In the genomic region with DNA sequence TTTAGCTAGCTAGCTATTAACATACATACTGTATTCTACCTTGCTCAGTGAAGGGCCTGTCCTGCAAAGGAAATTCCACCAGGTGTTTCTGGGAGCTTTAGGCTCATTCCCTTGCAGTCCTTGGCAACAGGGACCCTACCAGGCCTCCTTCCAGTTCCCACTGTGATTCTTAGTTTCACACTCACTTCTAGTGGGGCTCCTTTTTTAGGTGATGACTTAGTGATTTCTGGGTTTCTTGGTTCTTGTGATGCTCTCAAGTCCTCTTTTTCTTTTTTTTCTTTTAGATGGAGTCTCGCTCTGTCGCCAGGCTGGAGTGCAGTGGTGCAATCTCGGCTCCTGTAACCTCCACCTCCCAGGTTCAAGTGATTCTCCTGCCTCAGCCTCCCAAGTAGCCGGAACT, we compare ENCODE assay signal across 20 cellular contexts. TPM values are rescaled to one million over a fixed set of nuclear protein-coding genes. Genes with fewer than 3 reads are reported as not detected.
DNase-seq lines count a peak whose midpoint lies in the region; ATAC-seq, FAIRE-seq and TF ChIP-seq lines count a peak whose summit lies in the region.
"Had no signal": no experiment of that assay in that cellular context is flagged by ENCODE, and none has a peak within 500 bp of the region (broad histone marks: within the 10 kb centered on the region; RNA-seq: fewer than 3 reads in every experiment).

No MANE protein-coding gene starts in this region.

- TF ChIP-seq POLR2A in HepG2 (IDR thresholded peaks at IDR 0.05; ENCODE audit: insufficient read depth in 1 of 2, low read depth in 2 of 2, low read length in 2 of 2) (no peak), right lobe of liver (IDR thresholded peaks at IDR 0.05) (no peak)

- no peaks in the 10 kb centered on the region for H3K27me3 Mint-ChIP-seq in endodermal cell (ENCODE audit: insufficient read depth)
- H3K27me3 Mint-ChIP-seq in stimulated activated naive B cell treated with anti-CD40 and anti-IgM and Interleukin-4, amounts not matched to agents 10 μg/mL and 1 μg/mL and 100 μg/mL, for 72 hours = no peaks in the 10 kb centered on the region
- H3K27me3 Mint-ChIP-seq: B cell; CD4-positive, CD25-positive, alpha-beta regulatory T cell had no signal

- H3K9ac ChIP-seq in HepG2 (ENCODE audit: insufficient read depth, low read depth, low read length) (no peak overlapping the region), endodermal cell (ENCODE audit: extremely low read depth, low read length, poor library complexity, severe bottlenecking) (no peak overlapping the region)
- H3K9ac ChIP-seq: BLaER1, GM23248 had no signal

- ATAC-seq in HepG2 (no peak), right lobe of liver (no peak), GM18868 (IDR thresholded peaks at IDR 0.05; ENCODE audit: unreplicated experiment) (no peak)
- no peak for ATAC-seq in stimulated activated naive B cell treated with anti-CD40 and anti-IgM and Interleukin-4, amounts not matched to agents 10 μg/mL and 1 μg/mL and 100 μg/mL, for 72 hours (replicated peaks)
- ATAC-seq: CD8-positive, alpha-beta T cell had no signal

- POLR2A ChIA-PET in HepG2 (lab: Yijun Ruan, JAX) = interaction anchor here (1.0 to 1.3 kb wide), 2 partner anchors 11 to 17 kb away, joined by 3 to 16 read pairs; a partner anchor contains a TSS

- BruUV-seq in HepG2 (replicated peaks; lab: Mats Ljungman, UMichigan) = no TSS peak

- CTCF ChIA-PET in HepG2 (lab: Yijun Ruan, JAX; ENCODE audit: low intra/inter-chr PET ratio, low total read pairs) = no interaction called here

- peaks cover 20% of the 10 kb centered on the region for H3K4me1 Mint-ChIP-seq in endodermal cell
- peaks cover 15 to 24% of the 10 kb centered on the region in 2 donors for H3K4me1 Mint-ChIP-seq in stimulated activated naive B cell treated with anti-CD40 and anti-IgM and Interleukin-4, amounts not matched to agents 10 μg/mL and 1 μg/mL and 100 μg/mL, for 72 hours

- H3K4me3 ChIP-seq in HepG2 (replicated peaks in 1 of 3; ENCODE audit: insufficient read depth in 1 of 3, low read depth in 2 of 3, low read length in 3 of 3) (no peak overlapping the region), right lobe of liver (no peak overlapping the region), endodermal cell (ENCODE audit: low read length) (no peak overlapping the region)
- H3K4me3 ChIP-seq: BLaER1, GM23248, HAP-1 had no signal

- H3K27me3 ChIP-seq in HepG2 (ENCODE audit: control insufficient read depth in 1 of 2, insufficient read depth in 2 of 2, low read length in 2 of 2) (no peaks in the 10 kb centered on the region), right lobe of liver (no peaks in the 10 kb centered on the region), endodermal cell (ENCODE audit: control insufficient read depth, insufficient read depth, low read length, poor library complexity, severe bottlenecking) (no peaks in the 10 kb centered on the region)
- H3K27me3 ChIP-seq: BLaER1 had no signal

- no peak overlapping the region for H3K27ac Mint-ChIP-seq in endodermal cell
- peak overlapping the region; percentile 67 for H3K27ac Mint-ChIP-seq in stimulated activated naive B cell treated with anti-CD40 and anti-IgM and Interleukin-4, amounts not matched to agents 10 μg/mL and 1 μg/mL and 100 μg/mL, for 72 hours
- H3K27ac Mint-ChIP-seq: B cell; CD4-positive, CD25-positive, alpha-beta regulatory T cell; CD8-positive, alpha-beta T cell had no signal

- no peaks in the 10 kb centered on the region for H4K20me1 ChIP-seq in HepG2 (ENCODE audit: insufficient read depth, low read length)
- H4K20me1 ChIP-seq: BLaER1 had no signal

- no peak overlapping the region for H3K4me2 ChIP-seq in HepG2 (ENCODE audit: low read depth, low read length)
- H3K4me2 ChIP-seq: BLaER1 had no signal

- no peaks in the 10 kb centered on the region for H3K9me3 ChIP-seq in HepG2 (ENCODE audit: low read length)
- no peaks in the 10 kb centered on the region for H3K9me3 ChIP-seq in right lobe of liver
- peaks cover 8% of the 10 kb centered on the region for H3K9me3 ChIP-seq in endodermal cell (ENCODE audit: control insufficient read depth, low read length)
- H3K9me3 ChIP-seq: BLaER1, Caco-2, HAP-1 had no signal

- no peak for DNase-seq in HepG2 (ENCODE audit: low spot score)
- no peak for DNase-seq in right lobe of liver
- DNase-seq in endodermal cell = peak; percentile 45
- DNase-seq in stimulated activated naive B cell treated with anti-CD40 and anti-IgM and Interleukin-4, amounts not matched to agents 10 μg/mL and 1 μg/mL and 100 μg/mL, for 72 hours = no peak
- no peak for DNase-seq in dedifferentiated amniotic fluid mesenchymal stem cell (ENCODE audit: extremely low spot score)
- DNase-seq: Caco-2; CD4-positive, CD25-positive, alpha-beta regulatory T cell; CD8-positive, alpha-beta T cell; DMS153; DND-41; GM23248 had no signal

- intact Hi-C loops in HepG2 (cut with micrococcal nuclease; ENCODE audit: unreplicated experiment) = no loop called here
- intact Hi-C loops in right lobe of liver (cut with DNase I) = no loop called here

- H3K36me3 Mint-ChIP-seq in endodermal cell (ENCODE audit: low read depth) = peaks cover 2% of the 10 kb centered on the region
- peaks cover 4 to 11% of the 10 kb centered on the region in 2 donors for H3K36me3 Mint-ChIP-seq in stimulated activated naive B cell treated with anti-CD40 and anti-IgM and Interleukin-4, amounts not matched to agents 10 μg/mL and 1 μg/mL and 100 μg/mL, for 72 hours

- H2AFZ ChIP-seq in HepG2 (ENCODE audit: low read length) = no peak overlapping the region
- H2AFZ ChIP-seq: GM23248 had no signal

- no peak overlapping the region for H3K4me3 Mint-ChIP-seq in endodermal cell
- no peak overlapping the region for H3K4me3 Mint-ChIP-seq in stimulated activated naive B cell treated with anti-CD40 and anti-IgM and Interleukin-4, amounts not matched to agents 10 μg/mL and 1 μg/mL and 100 μg/mL, for 72 hours
- H3K4me3 Mint-ChIP-seq: B cell; CD4-positive, CD25-positive, alpha-beta regulatory T cell; CD8-positive, alpha-beta T cell had no signal

- no peak for TF ChIP-seq EP300 in HepG2 (IDR thresholded peaks at IDR 0.05; ENCODE audit: low read depth in 2 of 2, low read length in 2 of 2)
- TF ChIP-seq EP300 in HepG2 (CRISPR knock-in tag; IDR thresholded peaks at IDR 0.05; ENCODE audit: borderline replicate concordance) = no peak

- 96% methylated on average over 4 of the region's 4 CpGs for WGBS in HepG2 (ENCODE audit: low lambda C conversion rate)
- WGBS in right lobe of liver (ENCODE audit: insufficient coverage, low coverage, low lambda C conversion rate, missing lambda C conversion rate) = 100% methylated on average over 3 of the region's 4 CpGs
- 94% methylated on average over 4 of the region's 4 CpGs; no CpG with 5 or more reads in 1 of the 2 experiments for WGBS in endodermal cell (ENCODE audit: insufficient coverage in 1 of 2, insufficient read length in 1 of 2), 2 experiments

- H3K4me1 ChIP-seq in HepG2 (ENCODE audit: insufficient read depth, low read length) = peaks cover 59% of the 10 kb centered on the region
- peaks cover 0 to 32% (median 14%) of the 10 kb centered on the region in 4 donors for H3K4me1 ChIP-seq in right lobe of liver
- H3K4me1 ChIP-seq in endodermal cell (ENCODE audit: control insufficient read depth, insufficient read depth, low read length) = peaks cover 9% of the 10 kb centered on the region

- H3K27ac ChIP-seq in HepG2 (ENCODE audit: extremely low read length, insufficient read depth, low read length) (peak overlapping the region; percentile 22), right lobe of liver (no peak overlapping the region), endodermal cell (ENCODE audit: low read depth, low read length) (no peak overlapping the region)
- H3K27ac ChIP-seq: 22Rv1, BLaER1, C4-2B, GM23248 had no signal

- TF ChIP-seq RAD21 in HepG2 (CRISPR knock-in tag; IDR thresholded peaks at IDR 0.05) = no peak

- H3K36me3 ChIP-seq in HepG2 (replicated peaks in 1 of 2; ENCODE audit: control insufficient read depth in 1 of 2, insufficient read depth in 2 of 2, low read length in 2 of 2) = no peaks in the 10 kb centered on the region
- no peaks in the 10 kb centered on the region for H3K36me3 ChIP-seq in right lobe of liver
- no peaks in the 10 kb centered on the region for H3K36me3 ChIP-seq in endodermal cell (ENCODE audit: control insufficient read depth, insufficient read depth, low read length)
- H3K36me3 ChIP-seq: BLaER1, HAP-1 had no signal

- peaks cover 7% of the 10 kb centered on the region for H3K79me2 ChIP-seq in HepG2 (ENCODE audit: insufficient read depth, low read length)

- TF ChIP-seq CTCF in HepG2 (CRISPR knock-in tag; IDR thresholded peaks at IDR 0.05) = no peak
- no peak for TF ChIP-seq CTCF in right lobe of liver (IDR thresholded peaks at IDR 0.05)
- no peak for TF ChIP-seq CTCF in endodermal cell (conservative IDR thresholded peaks at IDR 0.05)

- no peak for FAIRE-seq in HepG2 (lab: Jason Lieb, UNC)
- FAIRE-seq: A204.1, GM12892, GM19239 had no signal

- H3K9me3 Mint-ChIP-seq in endodermal cell = no peaks in the 10 kb centered on the region
- no peaks in the 10 kb centered on the region for H3K9me3 Mint-ChIP-seq in stimulated activated naive B cell treated with anti-CD40 and anti-IgM and Interleukin-4, amounts not matched to agents 10 μg/mL and 1 μg/mL and 100 μg/mL, for 72 hours
- H3K9me3 Mint-ChIP-seq: CD4-positive, CD25-positive, alpha-beta regulatory T cell; CD8-positive, alpha-beta T cell had no signal

- in situ Hi-C loops in HepG2 (cut with HindIII; ENCODE audit: extremely low pct_ligation_motif_present, low pct_unique_long_range_greater_than_20kb) = no loop called here

RNA-seq across cellular contexts. Expression of a gene that starts 10.4 kb away (rescaled TPM):
- total RNA-seq in HepG2 (2016; rRNA removed; fragmentation: Illumina TruSeq; extraction: Trizol) (123 and 135 TPM in 2 replicates), right lobe of liver (10 to 100 TPM; 19.5 to 28.0 (median 21.5) TPM), endodermal cell (10 to 100 TPM; 56.5 to 58.9 TPM)
- 98.8 and 127 TPM in 2 replicates for total RNA-seq in HepG2 (2016; cell fraction: cytosol; rRNA removed; fragmentation: Illumina TruSeq; extraction: Trizol; ENCODE audit: low read depth)
- 127 and 145 TPM in 2 replicates for total RNA-seq in HepG2 (2016; cell fraction: insoluble cytoplasmic fraction; rRNA removed; fragmentation: Illumina TruSeq; extraction: Trizol)
- total RNA-seq in HepG2 (2016; cell fraction: membrane; rRNA removed; fragmentation: Illumina TruSeq; extraction: Trizol) = 62.4 and 67.2 TPM in 2 replicates
- 136 and 152 TPM in 2 replicates for total RNA-seq in HepG2 (2016; cell fraction: nucleus; rRNA removed; fragmentation: Illumina TruSeq; extraction: Trizol)
- 44.9 and 49.4 TPM in 2 replicates for polyA plus RNA-seq in HepG2 (2011; rRNA removed)
- 17.6 and 28.4 TPM in 2 replicates for polyA plus RNA-seq in HepG2 (2011; cell fraction: cytosol; rRNA removed)
- polyA plus RNA-seq in HepG2 (2011; cell fraction: nucleus; rRNA removed) = 37.0 and 38.5 TPM in 2 replicates
- polyA plus RNA-seq in HepG2 (2012) = 57.6 and 63.3 TPM in 2 replicates
- polyA plus RNA-seq in HepG2 (2016; cell fraction: cytosol; fragmentation: Illumina TruSeq; extraction: Trizol; ENCODE audit: low read depth) = 1.6 and 2.2 TPM in 2 replicates
- polyA plus RNA-seq in HepG2 (2016; cell fraction: insoluble cytoplasmic fraction; fragmentation: Illumina TruSeq; extraction: Trizol; ENCODE audit: low read depth) = 83.4 and 92.4 TPM in 2 replicates
- 9.6 and 10.8 TPM in 2 replicates for polyA plus RNA-seq in HepG2 (2016; cell fraction: membrane; fragmentation: Illumina TruSeq; extraction: Trizol; ENCODE audit: low read depth)
- polyA plus RNA-seq in HepG2 (2016; cell fraction: nucleus; fragmentation: Illumina TruSeq; extraction: Trizol; ENCODE audit: insufficient read depth, low read depth) = 89.5 and 94.1 TPM in 2 replicates
- polyA minus RNA-seq in HepG2 (2011; rRNA and poly(A)+ RNA removed; ENCODE audit: low replicate concordance) = 16.3 and 63.5 TPM in 2 replicates
- polyA minus RNA-seq in HepG2 (2011; cell fraction: cytosol; rRNA and poly(A)+ RNA removed) = 84.7 and 102 TPM in 2 replicates
- polyA minus RNA-seq in HepG2 (2011; cell fraction: nucleus; rRNA and poly(A)+ RNA removed) = 292 and 316 TPM in 2 replicates
- 39.3 TPM for polyA plus RNA-seq in endodermal cell (2013, experiment 1 of 2)
- polyA plus RNA-seq in endodermal cell (2013, experiment 2 of 2) = 36.0 TPM

RNA-seq across cellular contexts. Expression of a gene that starts 11.1 kb away (rescaled TPM):
- total RNA-seq in HepG2 (2016; rRNA removed; fragmentation: Illumina TruSeq; extraction: Trizol) (21.1 and 22.4 TPM in 2 replicates), right lobe of liver (1 to 10 TPM; 2.0 to 5.3 (median 2.5) TPM), endodermal cell (10 to 100 TPM in 1 of 2 donors, 1 to 10 TPM in 1; 7.6 to 11.1 TPM)
- total RNA-seq in HepG2 (2016; cell fraction: cytosol; rRNA removed; fragmentation: Illumina TruSeq; extraction: Trizol; ENCODE audit: low read depth) = 13.0 and 13.5 TPM in 2 replicates
- 20.7 and 22.3 TPM in 2 replicates for total RNA-seq in HepG2 (2016; cell fraction: insoluble cytoplasmic fraction; rRNA removed; fragmentation: Illumina TruSeq; extraction: Trizol)
- 18.6 and 18.9 TPM in 2 replicates for total RNA-seq in HepG2 (2016; cell fraction: membrane; rRNA removed; fragmentation: Illumina TruSeq; extraction: Trizol)
- total RNA-seq in HepG2 (2016; cell fraction: nucleus; rRNA removed; fragmentation: Illumina TruSeq; extraction: Trizol) = 16.1 and 23.9 TPM in 2 replicates
- polyA plus RNA-seq in HepG2 (2011; rRNA removed) = 3.9 and 4.2 TPM in 2 replicates
- 2.7 and 4.3 TPM in 2 replicates for polyA plus RNA-seq in HepG2 (2011; cell fraction: cytosol; rRNA removed)
- polyA plus RNA-seq in HepG2 (2011; cell fraction: nucleus; rRNA removed) = 4.0 and 5.7 TPM in 2 replicates
- 8.4 and 10.9 TPM in 2 replicates for polyA plus RNA-seq in HepG2 (2012)
- 12.3 and 14.0 TPM in 2 replicates for polyA plus RNA-seq in HepG2 (2016; cell fraction: cytosol; fragmentation: Illumina TruSeq; extraction: Trizol; ENCODE audit: low read depth)
- polyA plus RNA-seq in HepG2 (2016; cell fraction: insoluble cytoplasmic fraction; fragmentation: Illumina TruSeq; extraction: Trizol; ENCODE audit: low read depth) = 22.9 and 29.9 TPM in 2 replicates
- polyA plus RNA-seq in HepG2 (2016; cell fraction: membrane; fragmentation: Illumina TruSeq; extraction: Trizol; ENCODE audit: low read depth) = 16.3 and 16.6 TPM in 2 replicates
- polyA plus RNA-seq in HepG2 (2016; cell fraction: nucleus; fragmentation: Illumina TruSeq; extraction: Trizol; ENCODE audit: insufficient read depth, low read depth) = 18.7 and 24.5 TPM in 2 replicates
- 5.4 and 7.3 TPM in 2 replicates for polyA minus RNA-seq in HepG2 (2011; rRNA and poly(A)+ RNA removed; ENCODE audit: low replicate concordance)
- polyA minus RNA-seq in HepG2 (2011; cell fraction: cytosol; rRNA and poly(A)+ RNA removed) = 3.7 and 4.5 TPM in 2 replicates
- 13.8 and 15.0 TPM in 2 replicates for polyA minus RNA-seq in HepG2 (2011; cell fraction: nucleus; rRNA and poly(A)+ RNA removed)
- polyA plus RNA-seq in endodermal cell (2013, experiment 1 of 2) = 4.0 TPM
- polyA plus RNA-seq in endodermal cell (2013, experiment 2 of 2) = 5.1 TPM
